In the genomic region with DNA sequence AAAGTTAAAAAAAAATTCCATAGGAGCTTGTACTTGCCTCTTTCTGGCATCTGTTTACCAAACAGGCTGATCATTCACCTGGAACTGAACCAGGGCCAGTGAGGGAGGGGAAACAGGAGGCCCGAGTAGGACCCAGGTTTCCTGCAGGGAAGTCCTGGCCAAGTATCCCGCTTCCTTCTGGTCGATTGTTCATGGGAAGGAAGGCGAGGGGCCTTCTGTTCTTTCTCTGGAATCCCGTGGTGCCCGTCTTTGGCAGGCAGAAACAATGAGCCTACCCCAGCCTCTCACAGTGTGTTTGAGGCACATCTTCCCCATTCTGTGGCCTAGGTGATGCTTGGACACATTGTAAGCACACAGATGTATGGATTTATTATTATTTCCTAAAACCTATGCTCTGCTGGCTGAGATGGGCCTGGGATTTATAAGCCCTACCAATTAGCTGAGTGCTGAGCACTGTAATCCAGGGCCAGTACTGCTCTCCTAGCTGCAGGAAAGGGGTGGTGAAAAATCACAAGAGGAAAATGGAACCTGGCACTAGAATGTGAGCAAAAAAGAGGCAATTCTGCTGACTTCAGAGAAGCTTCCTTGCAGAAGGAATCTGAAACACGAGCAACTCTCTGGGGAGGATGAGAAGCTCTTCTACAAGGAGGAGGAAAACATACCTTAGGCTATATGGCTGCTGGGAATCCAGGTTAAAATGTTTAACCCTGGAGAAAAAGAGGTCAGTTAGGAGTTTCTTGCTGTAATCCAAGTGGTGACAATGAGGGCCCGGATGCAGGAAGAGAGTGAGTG, we compare ENCODE assay signal across 16 cellular contexts. TPM values are rescaled to one million over a fixed set of nuclear protein-coding genes. Genes with fewer than 3 reads are reported as not detected.
DNase-seq lines count a peak whose midpoint lies in the region; TF ChIP-seq lines count a peak whose summit lies in the region.
"Had no signal": no experiment of that assay in that cellular context is flagged by ENCODE, and none has a peak within 500 bp of the region (broad histone marks: within the 10 kb centered on the region; RNA-seq: fewer than 3 reads in every experiment).

No MANE protein-coding gene starts in this region.

- peak overlapping the region; percentile 47 for H2AFZ ChIP-seq in osteoblast (ENCODE audit: low read length)

- H4K20me1 ChIP-seq in osteoblast (ENCODE audit: insufficient read depth, low read length): no peaks in the 10 kb centered on the region

- H3K4me2 ChIP-seq in osteoblast (ENCODE audit: insufficient read depth, low read length): no peak overlapping the region

- TF ChIP-seq POLR2A in esophagus muscularis mucosa (IDR thresholded peaks at IDR 0.05; ENCODE audit: low read depth) (no peak), sigmoid colon (IDR thresholded peaks at IDR 0.05) (no peak)

- TF ChIP-seq EP300 in esophagus muscularis mucosa (IDR thresholded peaks at IDR 0.05): no peak
- TF ChIP-seq EP300 in sigmoid colon (IDR thresholded peaks at IDR 0.05): no peak

- H3K36me3 ChIP-seq in esophagus muscularis mucosa: no peaks in the 10 kb centered on the region
- H3K36me3 ChIP-seq in osteoblast (ENCODE audit: insufficient read depth, low read length): no peaks in the 10 kb centered on the region
- H3K36me3 ChIP-seq in sigmoid colon: no peaks in the 10 kb centered on the region
- H3K36me3 ChIP-seq: left lung had no signal

- H3K4me3 ChIP-seq in esophagus muscularis mucosa (no peak overlapping the region), osteoblast (ENCODE audit: insufficient read depth, low read length) (no peak overlapping the region), sigmoid colon (no peak overlapping the region)
- H3K4me3 ChIP-seq: left lung had no signal

- H3K79me2 ChIP-seq in osteoblast (ENCODE audit: insufficient read depth, low read length): no peaks in the 10 kb centered on the region

- H3K9me3 ChIP-seq in esophagus muscularis mucosa: no peaks in the 10 kb centered on the region
- H3K9me3 ChIP-seq in osteoblast (ENCODE audit: low read depth, low read length): no peaks in the 10 kb centered on the region
- H3K9me3 ChIP-seq in sigmoid colon: no peaks in the 10 kb centered on the region
- H3K9me3 ChIP-seq: left lung had no signal

- H3K27ac ChIP-seq in esophagus muscularis mucosa (replicated peaks in 1 of 4): no peak overlapping the region
- no peak overlapping the region for H3K27ac ChIP-seq in osteoblast (ENCODE audit: low read depth, low read length)
- H3K27ac ChIP-seq in sigmoid colon: no peak overlapping the region
- H3K27ac ChIP-seq: left lung had no signal

- H3K27me3 ChIP-seq in esophagus muscularis mucosa (peaks cover 0 to 18% (median 0%) of the 10 kb centered on the region in 4 donors), osteoblast (ENCODE audit: insufficient read depth, low read length) (peaks cover 6% of the 10 kb centered on the region), sigmoid colon (no peaks in the 10 kb centered on the region)
- H3K27me3 ChIP-seq: left lung had no signal

- DNase-seq in NCI-H82 (lab: John Stamatoyannopoulos, UW) (peak; percentile 34), NCI-H82 treated with DMSO at 0.1 percent for 48 hours (lab: John Stamatoyannopoulos, UW; ENCODE audit: unreplicated experiment) (no peak), NCI-H2171 treated with DMSO at 0.1 percent for 48 hours (lab: John Stamatoyannopoulos, UW) (peak; percentile 28), esophagus muscularis mucosa (ENCODE audit: extremely low spot score) (peak; percentile 60), osteoblast (ENCODE audit: insufficient read length, low spot score, missing footprints) (no peak), inferior parietal cortex (ENCODE audit: extremely low spot score) (no peak), NCI-H226 (no peak), sigmoid colon (no peak)
- DNase-seq: 8988T; caudate nucleus; DMS153; H7; left lung; NCI-H1105 treated with DMSO at 0.1 percent for 48 hours; NCI-H2227 treated with DMSO at 0.1 percent for 48 hours; stimulated activated CD4-positive, alpha-beta T cell treated with anti-CD3 and anti-CD28 coated beads, Interleukin-15, amount 100 ng/mL, for 24 hours had no signal

- no peaks in the 10 kb centered on the region for H3K4me1 ChIP-seq in esophagus muscularis mucosa
- peaks cover 7% of the 10 kb centered on the region for H3K4me1 ChIP-seq in osteoblast (ENCODE audit: insufficient read depth, low read length)
- H3K4me1 ChIP-seq in sigmoid colon: peaks cover 0 to 4% (median 0%) of the 10 kb centered on the region in 4 donors
- H3K4me1 ChIP-seq: left lung had no signal

- WGBS in esophagus muscularis mucosa: 62% methylated on average over 8 of the region's 8 CpGs
- 73 to 78% methylated on average over 8 of the region's 8 CpGs for WGBS in sigmoid colon, 2 donors

- intact Hi-C loops in esophagus muscularis mucosa (cut with DNase I): no loop called here
- intact Hi-C loops in sigmoid colon (cut with DNase I): no loop called here

- TF ChIP-seq CTCF in esophagus muscularis mucosa (IDR thresholded peaks at IDR 0.05): no peak
- no peak for TF ChIP-seq CTCF in osteoblast (IDR thresholded peaks at IDR 0.05; ENCODE audit: extremely low read depth, low read depth, low read length)
- no peak for TF ChIP-seq CTCF in sigmoid colon (IDR thresholded peaks at IDR 0.05)

RNA-seq across cellular contexts. Expression of gene PRR5L, which starts 53.5 kb away (rescaled TPM):
- total RNA-seq in esophagus muscularis mucosa: 1 to 10 TPM; 1.7 to 9.6 (median 3.1) TPM
- total RNA-seq in osteoblast: 9.8 and 18.6 TPM in 2 replicates
- total RNA-seq in sigmoid colon: 10 to 100 TPM in 1 of 4 donors, 1 to 10 TPM in 3; 3.3 to 11.9 (median 5.1) TPM
- polyA plus RNA-seq in sigmoid colon: 100 to 1,000 TPM in 1 of 3 donors, 10 to 100 TPM in 2; 75.7 to 105 (median 99.1) TPM

Comparison
In these comparisons a context has a peak if more than half of its experiments do, and no peak if none do; other contexts are left out.
1. DNase-seq: peak in NCI-H82 (single experiment), NCI-H2171 treated with DMSO at 0.1 percent for 48 hours (single experiment) and esophagus muscularis mucosa (single experiment); none in NCI-H82 treated with DMSO at 0.1 percent for 48 hours (single experiment), osteoblast (single experiment), inferior parietal cortex (single experiment), NCI-H226 (single experiment) and sigmoid colon (single experiment).